2 cellular contexts compared by ENCODE assay signal in genomic region chr16:82933933-82934332, GRCh38.
DNase-seq lines count a peak whose midpoint lies in the region; TF ChIP-seq lines count a peak whose summit lies in the region.
"Not testable (repeated sequence)": the region's sequence is repeated elsewhere in the genome, so short reads cannot be mapped to it uniquely, and the experiment has no call there.

No MANE protein-coding gene starts in this region.

- not testable (repeated sequence) for H3K27me3 ChIP-seq in endodermal cell (ENCODE audit: control insufficient read depth, insufficient read depth, low read length, poor library complexity, severe bottlenecking)

- TF ChIP-seq CTCF in HEK293 (tag by site-specific recombination; IDR thresholded peaks at IDR 0.05); endodermal cell (conservative IDR thresholded peaks at IDR 0.05): not testable (repeated sequence)

- not testable (repeated sequence) for H3K9me3 ChIP-seq in HEK293 (ENCODE audit: control insufficient read depth, insufficient read depth, low read depth, low read length)
- H3K9me3 ChIP-seq in endodermal cell (ENCODE audit: control insufficient read depth, low read length) = peaks cover 45% of the 10 kb centered on the region

- H3K9ac ChIP-seq in endodermal cell (ENCODE audit: extremely low read depth, low read length, poor library complexity, severe bottlenecking) = not testable (repeated sequence)

- CTCF ChIA-PET in HEK293 (lab: Yijun Ruan, JAX) = not testable (repeated sequence)

- peaks cover 20% of the 10 kb centered on the region for H3K4me1 Mint-ChIP-seq in endodermal cell

- not testable (repeated sequence) for H3K27ac ChIP-seq in HEK293 (ENCODE audit: extremely low read depth, low read depth, low read length); endodermal cell (ENCODE audit: low read depth, low read length)

- H3K9me3 Mint-ChIP-seq in endodermal cell = peaks cover 38% of the 10 kb centered on the region

- not testable (repeated sequence) for DNase-seq in endodermal cell

- H3K4me3 Mint-ChIP-seq in endodermal cell = not testable (repeated sequence)

- not testable (repeated sequence) for H3K36me3 ChIP-seq in HEK293 (ENCODE audit: control insufficient read depth in 2 of 2, insufficient read depth in 1 of 2, low read length in 2 of 2); endodermal cell (ENCODE audit: control insufficient read depth, insufficient read depth, low read length)

- H3K27ac Mint-ChIP-seq in endodermal cell = not testable (repeated sequence)

- not testable (repeated sequence) for H3K36me3 Mint-ChIP-seq in endodermal cell (ENCODE audit: low read depth)

- H3K4me3 ChIP-seq in HEK293 (ENCODE audit: low read depth, low read length) = not testable (repeated sequence)
- H3K4me3 ChIP-seq in endodermal cell (ENCODE audit: low read length) = peak overlapping the region; percentile 44

- POLR2A ChIA-PET in HEK293 (lab: Yijun Ruan, JAX) = not testable (repeated sequence)

- H3K4me1 ChIP-seq in HEK293 (ENCODE audit: control insufficient read depth, insufficient read depth, low read length); endodermal cell (ENCODE audit: control insufficient read depth, insufficient read depth, low read length): not testable (repeated sequence)

- WGBS in endodermal cell (ENCODE audit: insufficient coverage in 1 of 2, insufficient read length in 1 of 2), 2 experiments = 89 to 90% methylated on average over 1 to 2 of the region's 2 CpGs

- H3K27me3 Mint-ChIP-seq in endodermal cell (ENCODE audit: insufficient read depth) = not testable (repeated sequence)

TF ChIP-seq in HEK293, 187 proteins besides CTCF, POLR2A, EP300 and RAD21:
- TF ChIP-seq SETDB1 (IDR thresholded peaks at IDR 0.05; ENCODE audit: insufficient read length, low read length) (peak; percentile 80), TRIM28 (IDR thresholded peaks at IDR 0.05; ENCODE audit: borderline replicate concordance, low read length) (peak; percentile 73; the same call in 1 of the 2 replicates)
